1 cellular context compared by ENCODE assay signal in genomic region chrX:118348186-118348810, GRCh38.
TF ChIP-seq lines count a peak whose summit lies in the region.

No MANE protein-coding gene starts in this region.

TF ChIP-seq in K562, 482 proteins besides CTCF, POLR2A, EP300 and RAD21:
- TF ChIP-seq JUND (IDR thresholded peaks at IDR 0.05; ENCODE audit: borderline replicate concordance, low read depth, low read length) (peak; percentile 61; the same call in 1 of the 2 replicates), JUND (tag; IDR thresholded peaks at IDR 0.05; ENCODE audit: borderline replicate concordance, low read depth, low read length) (peak; percentile 30; the same call in 1 of the 3 replicates), CREBBP (IDR thresholded peaks at IDR 0.05; ENCODE audit: low read depth, low read length) (no peak), KDM2B (CRISPR knock-in tag; IDR thresholded peaks at IDR 0.05) (no peak), ATF3 (IDR thresholded peaks at IDR 0.05) (peak; percentile 40; the same call in 1 of the 2 replicates), ATF3 (CRISPR knock-in tag; conservative IDR thresholded peaks at IDR 0.05) (no peak), SMARCE1 (IDR thresholded peaks at IDR 0.05) (0 out of 2 replicates have a peak, but pooled peaks have one; percentile 38), RFX7 (CRISPR knock-in tag; IDR thresholded peaks at IDR 0.05) (no peak), FOSL1 (tag; conservative IDR thresholded peaks at IDR 0.05) (peak; percentile 55)
